13 cellular contexts compared by ENCODE assay signal in the genomic region with DNA sequence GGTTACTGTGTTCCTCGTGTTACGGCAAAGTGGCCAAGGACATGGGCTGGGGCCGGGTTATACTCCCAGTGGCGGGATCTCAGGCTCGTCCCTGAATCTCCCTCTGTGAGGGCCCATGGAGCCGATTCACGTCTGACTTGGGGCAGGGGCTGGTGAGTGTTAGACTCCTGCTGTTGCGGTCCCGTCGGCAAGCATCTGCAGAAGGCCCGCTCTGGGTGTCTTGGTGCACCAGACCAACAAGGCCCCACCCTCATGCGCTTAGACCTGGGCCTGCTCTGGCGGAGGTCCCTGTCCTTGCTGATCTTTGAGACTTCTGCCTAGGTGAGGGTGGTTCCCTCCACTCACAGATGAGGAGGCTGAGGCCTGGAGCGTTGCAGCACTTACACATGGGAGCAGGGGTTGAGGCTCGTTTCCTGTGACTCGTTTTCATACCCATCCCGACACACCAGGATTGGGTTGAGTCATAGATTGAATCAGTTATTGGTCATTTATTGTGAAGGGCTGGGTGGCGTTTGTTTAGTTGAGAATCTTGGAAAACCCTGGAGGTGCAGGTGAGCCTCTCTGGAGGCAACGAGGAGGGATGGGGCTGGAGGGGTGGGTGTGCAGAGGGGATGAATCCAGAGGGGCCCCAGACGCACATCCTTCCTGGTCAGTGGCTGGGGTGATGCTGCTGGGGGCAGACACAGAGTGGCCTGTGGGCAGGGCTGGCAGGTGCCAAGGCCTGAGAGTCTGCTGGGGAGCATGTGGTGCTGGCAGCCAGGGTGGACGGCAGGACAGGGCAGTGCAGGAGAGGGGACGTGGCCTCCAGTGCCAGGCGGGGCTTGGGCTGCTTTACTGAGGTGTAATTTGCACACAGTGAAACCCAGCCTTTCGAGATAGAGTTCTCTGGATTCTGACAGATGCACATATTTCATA. TPM values are rescaled to one million over a fixed set of nuclear protein-coding genes. Genes with fewer than 3 reads are reported as not detected.
DNase-seq lines count a peak whose midpoint lies in the region; ATAC-seq, FAIRE-seq and TF ChIP-seq lines count a peak whose summit lies in the region.
"Had no signal": no experiment of that assay in that cellular context is flagged by ENCODE, and none has a peak within 500 bp of the region (broad histone marks: within the 10 kb centered on the region; RNA-seq: fewer than 3 reads in every experiment).

No MANE protein-coding gene starts in this region.

- H3K4me2 ChIP-seq in DOHH2 (ENCODE audit: low read length) (peak overlapping the region; percentile 92), K562 (ENCODE audit: insufficient read depth, low read length) (no peak overlapping the region)
- H3K4me2 ChIP-seq: KMS-11 had no signal

- H3K36me3 Mint-ChIP-seq in neural crest cell (ENCODE audit: low read depth) (peaks cover 4% of the 10 kb centered on the region), nephron progenitor cell (ENCODE audit: low read depth) (peaks cover 32% of the 10 kb centered on the region)

- FAIRE-seq in K562 (lab: Jason Lieb, UNC): no peak
- FAIRE-seq: GM12891 had no signal

- H3K27me3 Mint-ChIP-seq in neural crest cell (ENCODE audit: low read depth) (peaks cover 6% of the 10 kb centered on the region), nephron progenitor cell (ENCODE audit: low read depth, poor library complexity) (peaks cover 3% of the 10 kb centered on the region)

- peak; percentile 48 for DNase-seq in HK-2 (ENCODE audit: unreplicated experiment)
- DNase-seq in K562 (ENCODE audit: extremely low read depth in 1 of 4, low spot score in 3 of 4): no peak
- DNase-seq in neural crest cell (ENCODE audit: low read depth, low spot score): no peak
- DNase-seq in nephron progenitor cell: no peak
- no peak for DNase-seq in DMS53 (lab: John Stamatoyannopoulos, UW)
- DNase-seq: effector memory CD4-positive, alpha-beta T cell; midbrain; NCI-H2081 treated with DMSO at 0.1 percent for 48 hours had no signal

- peaks cover 25% of the 10 kb centered on the region for H3K4me1 Mint-ChIP-seq in neural crest cell
- H3K4me1 Mint-ChIP-seq in nephron progenitor cell: peaks cover 28% of the 10 kb centered on the region

- no TSS peak for BruUV-seq in K562 (replicated peaks; lab: Mats Ljungman, UMichigan)

- CTCF ChIA-PET in K562 (lab: Yijun Ruan, JAX; ENCODE audit: low intra/inter-chr PET ratio): no interaction called here

- H3K36me3 ChIP-seq in DOHH2 (ENCODE audit: control insufficient read depth, low read length) (peaks cover 88% of the 10 kb centered on the region), K562 (ENCODE audit: control insufficient read depth, insufficient read depth, low read length) (peaks cover 80% of the 10 kb centered on the region; the same call in 2 of the 3 replicates)

- TF ChIP-seq POLR2A in K562 (conservative IDR thresholded peaks at IDR 0.05): no peak

- intact Hi-C loops in K562 (cut with micrococcal nuclease): no loop called here

- peaks cover 6% of the 10 kb centered on the region for H3K9me1 ChIP-seq in K562 (ENCODE audit: control insufficient read depth, insufficient read depth, low read length)

- WGBS in K562 (ENCODE audit: insufficient coverage, low coverage, missing lambda C conversion rate): 90% methylated on average over 24 of the region's 24 CpGs

- POLR2A ChIA-PET in K562 (lab: Yijun Ruan, JAX): interaction anchor here (2.4 kb wide), 1 partner anchor 11 kb away, joined by 5 read pairs; no protein-coding TSS in a partner anchor

- H3K4me1 ChIP-seq in DOHH2 (ENCODE audit: control insufficient read depth, low read length): peaks cover 37% of the 10 kb centered on the region
- H3K4me1 ChIP-seq in K562 (replicated peaks in 1 of 2; ENCODE audit: control insufficient read depth in 2 of 2, insufficient read depth in 2 of 2, low read length in 2 of 2): peaks cover 22 to 53% of the 10 kb centered on the region in 2 experiments

- no peak for TF ChIP-seq RAD21 in K562 (CRISPR knock-in tag; conservative IDR thresholded peaks at IDR 0.05 in 1 of 2, IDR thresholded peaks at IDR 0.05 in 1 of 2)

- in situ Hi-C loops in K562 (cut with MboI): no loop called here

- peaks cover 4% of the 10 kb centered on the region; the same call in 1 of the 2 replicates for H4K20me1 ChIP-seq in DOHH2 (ENCODE audit: control insufficient read depth, insufficient read depth, low read depth, low read length)
- peaks cover 31% of the 10 kb centered on the region for H4K20me1 ChIP-seq in K562 (replicated peaks; ENCODE audit: control insufficient read depth, insufficient read depth, low read length)

- H2AFZ ChIP-seq in K562 (ENCODE audit: low read depth, low read length): no peak overlapping the region

- H3K4me3 ChIP-seq in DOHH2 (ENCODE audit: low read length) (peak overlapping the region; percentile 90), K562 (no peak overlapping the region)
- H3K4me3 ChIP-seq: suprapubic skin had no signal

- peaks cover 92% of the 10 kb centered on the region for H3K79me2 ChIP-seq in DOHH2 (ENCODE audit: control insufficient read depth, low read length)
- peaks cover 80% of the 10 kb centered on the region for H3K79me2 ChIP-seq in K562 (ENCODE audit: control insufficient read depth, insufficient read depth, low read length)

- H3K27ac ChIP-seq in DOHH2 (ENCODE audit: low read depth, low read length): peak overlapping the region; percentile 90
- no peak overlapping the region for H3K27ac ChIP-seq in K562 (ENCODE audit: extremely low read depth, low read depth, low read length)
- H3K27ac ChIP-seq: KMS-11, suprapubic skin had no signal

- H3K9me3 ChIP-seq in DOHH2 (ENCODE audit: control insufficient read depth, insufficient read depth, low read length) (no peaks in the 10 kb centered on the region), K562 (replicated peaks; ENCODE audit: control insufficient read depth, insufficient read depth, low read depth, low read length) (no peaks in the 10 kb centered on the region)
- H3K9me3 ChIP-seq: suprapubic skin had no signal

- TF ChIP-seq CTCF in DOHH2 (IDR thresholded peaks at IDR 0.05; ENCODE audit: low read depth, low read length, poor library complexity, severe bottlenecking): no peak
- no peak for TF ChIP-seq CTCF in K562 (IDR thresholded peaks at IDR 0.05 in 2 of 3, conservative IDR thresholded peaks at IDR 0.05 in 1 of 3; ENCODE audit: insufficient read depth in 2 of 3, low read depth in 1 of 3, low read length in 3 of 3)
- TF ChIP-seq CTCF in neural crest cell (conservative IDR thresholded peaks at IDR 0.05): no peak
- TF ChIP-seq CTCF in nephron progenitor cell (IDR thresholded peaks at IDR 0.05): no peak

- H3F3A ChIP-seq in DOHH2 (ENCODE audit: control insufficient read depth, insufficient read depth): peaks cover 15% of the 10 kb centered on the region

- no peaks in the 10 kb centered on the region for H3K9me3 Mint-ChIP-seq in neural crest cell
- H3K9me3 Mint-ChIP-seq in nephron progenitor cell: no peaks in the 10 kb centered on the region

- no peak for TF ChIP-seq EP300 in K562 (IDR thresholded peaks at IDR 0.05; ENCODE audit: low read length)

- ATAC-seq in K562 (no peak), GM19328 (IDR thresholded peaks at IDR 0.05; ENCODE audit: unreplicated experiment) (no peak)

- H3K4me3 Mint-ChIP-seq in neural crest cell (peak overlapping the region; percentile 62), nephron progenitor cell (no peak overlapping the region)

- H3K27ac Mint-ChIP-seq in neural crest cell (ENCODE audit: unreplicated experiment) (no peak overlapping the region), nephron progenitor cell (no peak overlapping the region)

- H3K9me2 ChIP-seq in DOHH2 (replicated peaks; ENCODE audit: control insufficient read depth, low read length): no peaks in the 10 kb centered on the region

- H3K27me3 ChIP-seq in DOHH2 (ENCODE audit: control insufficient read depth, low read length) (no peaks in the 10 kb centered on the region), K562 (ENCODE audit: control insufficient read depth in 2 of 2, insufficient read depth in 2 of 2, low read length in 2 of 2) (no peaks in the 10 kb centered on the region)
- H3K27me3 ChIP-seq: suprapubic skin had no signal

- H3K9ac ChIP-seq in K562 (ENCODE audit: insufficient read depth in 1 of 2, low read depth in 2 of 2, low read length in 2 of 2): peak overlapping the region in 1 of 2 experiments; percentile 56; a peak in 2 of 4 replicates
- H3K9ac ChIP-seq: KMS-11 had no signal

RNA-seq across cellular contexts. Expression of a gene that starts 4.6 kb away (rescaled TPM):
- 32.5 and 96.7 TPM in 2 replicates for total RNA-seq in K562 (2011; cell fraction: chromatin; rRNA removed; ENCODE audit: low replicate concordance)
- 37.1 and 45.4 TPM in 2 replicates for total RNA-seq in K562 (2011; cell fraction: nucleolus; rRNA removed)
- total RNA-seq in K562 (2011; cell fraction: nucleoplasm; rRNA removed): 46.5 and 48.0 TPM in 2 replicates
- total RNA-seq in K562 (2014; rRNA removed): 25.4 and 33.8 TPM in 2 replicates
- 5.1 and 6.4 TPM in 2 replicates for total RNA-seq in K562 (2014; rRNA removed; fragmentation: Illumina TruSeq; extraction: Trizol)
- total RNA-seq in K562 (2015; rRNA removed; fragmentation: Illumina TruSeq; extraction: Trizol): 12.7 and 14.6 TPM in 2 replicates
- 138 and 142 TPM in 2 replicates for total RNA-seq in K562 (2021)
- polyA plus RNA-seq in K562 (2011; rRNA removed): 11.3 and 22.8 TPM in 2 replicates
- polyA plus RNA-seq in K562 (2011; cell fraction: cytosol; rRNA removed): 17.5 and 44.0 TPM in 2 replicates
- polyA plus RNA-seq in K562 (2011; cell fraction: nucleus; rRNA removed): 19.3 and 25.8 TPM in 2 replicates
- polyA plus RNA-seq in K562 (2012): 56.6 and 92.1 TPM in 2 replicates
- polyA plus RNA-seq in K562 (2014; fragmentation: Illumina TruSeq; extraction: Trizol): 14.9 and 33.1 TPM in 2 replicates
- polyA plus RNA-seq in K562 (2014; fragmentation: Nextera tagmentation; extraction: Ambion mirVana): under 1 TPM; 0.08 to 0.15 TPM
- 44.7 and 47.2 TPM in 2 replicates for polyA plus RNA-seq in K562 (2014; rRNA removed)
- polyA minus RNA-seq in K562 (2011; rRNA and poly(A)+ RNA removed): 17.8 and 24.4 TPM in 2 replicates
- polyA minus RNA-seq in K562 (2011; cell fraction: cytosol; rRNA and poly(A)+ RNA removed): 57.1 and 83.4 TPM in 2 replicates
- polyA minus RNA-seq in K562 (2011; cell fraction: nucleus; rRNA and poly(A)+ RNA removed): 8.9 and 16.7 TPM in 2 replicates
- 129 and 130 TPM in 2 replicates for total RNA-seq in neural crest cell

RNA-seq across cellular contexts. Expression of a gene that starts 24.8 kb away (rescaled TPM):
- 193 and 483 TPM in 2 replicates for total RNA-seq in K562 (2011; cell fraction: chromatin; rRNA removed; ENCODE audit: low replicate concordance)
- 266 and 305 TPM in 2 replicates for total RNA-seq in K562 (2011; cell fraction: nucleolus; rRNA removed)
- total RNA-seq in K562 (2011; cell fraction: nucleoplasm; rRNA removed): 221 and 225 TPM in 2 replicates
- total RNA-seq in K562 (2014; rRNA removed): 279 and 332 TPM in 2 replicates
- 36.8 and 58.9 TPM in 2 replicates for total RNA-seq in K562 (2014; rRNA removed; fragmentation: Illumina TruSeq; extraction: Trizol)
- 157 and 162 TPM in 2 replicates for total RNA-seq in K562 (2015; rRNA removed; fragmentation: Illumina TruSeq; extraction: Trizol)
- 304 and 321 TPM in 2 replicates for total RNA-seq in K562 (2021)
- 144 and 156 TPM in 2 replicates for polyA plus RNA-seq in K562 (2011; rRNA removed)
- polyA plus RNA-seq in K562 (2011; cell fraction: cytosol; rRNA removed): 175 and 315 TPM in 2 replicates
- polyA plus RNA-seq in K562 (2011; cell fraction: nucleus; rRNA removed): 395 and 527 TPM in 2 replicates
- polyA plus RNA-seq in K562 (2012): 223 and 263 TPM in 2 replicates
- 169 and 224 TPM in 2 replicates for polyA plus RNA-seq in K562 (2014; fragmentation: Illumina TruSeq; extraction: Trizol)
- polyA plus RNA-seq in K562 (2014; fragmentation: Nextera tagmentation; extraction: Ambion mirVana): 1 to 10 TPM; 3.0 to 4.4 TPM
- 277 and 331 TPM in 2 replicates for polyA plus RNA-seq in K562 (2014; rRNA removed)
- polyA minus RNA-seq in K562 (2011; rRNA and poly(A)+ RNA removed): 42.9 and 75.8 TPM in 2 replicates
- polyA minus RNA-seq in K562 (2011; cell fraction: cytosol; rRNA and poly(A)+ RNA removed): 113 and 128 TPM in 2 replicates
- polyA minus RNA-seq in K562 (2011; cell fraction: nucleus; rRNA and poly(A)+ RNA removed): 91.7 and 99.0 TPM in 2 replicates
- 342 and 365 TPM in 2 replicates for total RNA-seq in neural crest cell

RNA-seq across cellular contexts. Expression of a gene that starts 31.6 kb away (rescaled TPM):
- 5.5 and 16.0 TPM in 2 replicates for total RNA-seq in K562 (2011; cell fraction: chromatin; rRNA removed; ENCODE audit: low replicate concordance)
- total RNA-seq in K562 (2011; cell fraction: nucleolus; rRNA removed): 17.5 and 18.3 TPM in 2 replicates
- total RNA-seq in K562 (2011; cell fraction: nucleoplasm; rRNA removed): 8.7 and 12.1 TPM in 2 replicates
- total RNA-seq in K562 (2014; rRNA removed) (17.8 and 21.9 TPM in 2 replicates), K562 (2014; rRNA removed; fragmentation: Illumina TruSeq; extraction: Trizol) (4.2 and 7.0 TPM in 2 replicates), K562 (2015; rRNA removed; fragmentation: Illumina TruSeq; extraction: Trizol) (12.2 and 14.3 TPM in 2 replicates), K562 (2021) (27.5 and 28.2 TPM in 2 replicates), neural crest cell (18.7 and 18.9 TPM in 2 replicates)
- polyA plus RNA-seq in K562 (2011; rRNA removed) (7.6 and 11.2 TPM in 2 replicates), K562 (2014; fragmentation: Illumina TruSeq; extraction: Trizol) (19.1 and 21.9 TPM in 2 replicates), K562 (2014; fragmentation: Nextera tagmentation; extraction: Ambion mirVana) (under 1 TPM in 1 of 2 experiments, not detected in 1; 0.10 TPM), K562 (2014; rRNA removed) (24.1 and 25.9 TPM in 2 replicates)
- polyA plus RNA-seq in K562 (2011; cell fraction: cytosol; rRNA removed): 11.0 and 22.8 TPM in 2 replicates
- 16.4 and 27.9 TPM in 2 replicates for polyA plus RNA-seq in K562 (2011; cell fraction: nucleus; rRNA removed)
- 22.8 and 23.5 TPM in 2 replicates for polyA plus RNA-seq in K562 (2012)
- 1.8 and 1.9 TPM in 2 replicates for polyA minus RNA-seq in K562 (2011; rRNA and poly(A)+ RNA removed)
- polyA minus RNA-seq in K562 (2011; cell fraction: cytosol; rRNA and poly(A)+ RNA removed): 7.2 and 12.6 TPM in 2 replicates
- polyA minus RNA-seq in K562 (2011; cell fraction: nucleus; rRNA and poly(A)+ RNA removed): 5.3 and 6.4 TPM in 2 replicates

RNA-seq across cellular contexts. Expression of a gene that starts 36.2 kb away (rescaled TPM):
- total RNA-seq in K562 (2011; cell fraction: chromatin; rRNA removed; ENCODE audit: low replicate concordance): 8.2 and 21.8 TPM in 2 replicates
- total RNA-seq in K562 (2011; cell fraction: nucleolus; rRNA removed): 20.3 and 21.3 TPM in 2 replicates
- total RNA-seq in K562 (2011; cell fraction: nucleoplasm; rRNA removed): 16.7 and 16.8 TPM in 2 replicates
- total RNA-seq in K562 (2014; rRNA removed): 18.6 and 26.4 TPM in 2 replicates
- 7.3 and 8.5 TPM in 2 replicates for total RNA-seq in K562 (2014; rRNA removed; fragmentation: Illumina TruSeq; extraction: Trizol)
- total RNA-seq in K562 (2015; rRNA removed; fragmentation: Illumina TruSeq; extraction: Trizol): 8.6 and 11.0 TPM in 2 replicates
- total RNA-seq in K562 (2021): 35.7 and 39.4 TPM in 2 replicates
- polyA plus RNA-seq in K562 (2011; rRNA removed): 15.4 and 26.0 TPM in 2 replicates
- 30.9 and 47.7 TPM in 2 replicates for polyA plus RNA-seq in K562 (2011; cell fraction: cytosol; rRNA removed)
- 24.0 and 27.6 TPM in 2 replicates for polyA plus RNA-seq in K562 (2011; cell fraction: nucleus; rRNA removed)
- polyA plus RNA-seq in K562 (2012): 19.0 and 47.4 TPM in 2 replicates
- polyA plus RNA-seq in K562 (2014; fragmentation: Illumina TruSeq; extraction: Trizol): 15.7 and 23.2 TPM in 2 replicates
- 1 to 10 TPM; 2.4 to 5.8 TPM for polyA plus RNA-seq in K562 (2014; fragmentation: Nextera tagmentation; extraction: Ambion mirVana)
- polyA plus RNA-seq in K562 (2014; rRNA removed): 23.2 and 24.0 TPM in 2 replicates
- polyA minus RNA-seq in K562 (2011; rRNA and poly(A)+ RNA removed): 11.6 and 13.6 TPM in 2 replicates
- polyA minus RNA-seq in K562 (2011; cell fraction: cytosol; rRNA and poly(A)+ RNA removed): 15.3 and 31.1 TPM in 2 replicates
- 4.4 and 6.6 TPM in 2 replicates for polyA minus RNA-seq in K562 (2011; cell fraction: nucleus; rRNA and poly(A)+ RNA removed)
- 40.8 and 41.9 TPM in 2 replicates for total RNA-seq in neural crest cell

RNA-seq across cellular contexts. Expression of a gene that starts 38.8 kb away (rescaled TPM):
- 26.2 and 41.7 TPM in 2 replicates for total RNA-seq in K562 (2011; cell fraction: chromatin; rRNA removed; ENCODE audit: low replicate concordance)
- total RNA-seq in K562 (2011; cell fraction: nucleolus; rRNA removed): 16.2 and 20.0 TPM in 2 replicates
- 33.4 and 56.4 TPM in 2 replicates for total RNA-seq in K562 (2011; cell fraction: nucleoplasm; rRNA removed)
- total RNA-seq in K562 (2014; rRNA removed) (13.9 and 24.4 TPM in 2 replicates), K562 (2014; rRNA removed; fragmentation: Illumina TruSeq; extraction: Trizol) (5.2 and 5.7 TPM in 2 replicates), K562 (2015; rRNA removed; fragmentation: Illumina TruSeq; extraction: Trizol) (6.0 and 6.8 TPM in 2 replicates), K562 (2021) (38.0 and 47.4 TPM in 2 replicates), neural crest cell (39.1 and 41.8 TPM in 2 replicates)
- polyA plus RNA-seq in K562 (2011; rRNA removed) (5.0 and 7.7 TPM in 2 replicates), K562 (2014; fragmentation: Illumina TruSeq; extraction: Trizol) (12.7 and 15.5 TPM in 2 replicates), K562 (2014; fragmentation: Nextera tagmentation; extraction: Ambion mirVana) (1 to 10 TPM; 2.3 to 3.9 TPM), K562 (2014; rRNA removed) (25.2 and 30.8 TPM in 2 replicates)
- 10.9 and 21.1 TPM in 2 replicates for polyA plus RNA-seq in K562 (2011; cell fraction: cytosol; rRNA removed)
- polyA plus RNA-seq in K562 (2011; cell fraction: nucleus; rRNA removed): 39.9 and 68.6 TPM in 2 replicates
- 41.5 and 62.4 TPM in 2 replicates for polyA plus RNA-seq in K562 (2012)
- polyA minus RNA-seq in K562 (2011; rRNA and poly(A)+ RNA removed): 4.4 and 4.6 TPM in 2 replicates
- polyA minus RNA-seq in K562 (2011; cell fraction: cytosol; rRNA and poly(A)+ RNA removed): 12.2 and 16.3 TPM in 2 replicates
- polyA minus RNA-seq in K562 (2011; cell fraction: nucleus; rRNA and poly(A)+ RNA removed): 7.3 and 8.8 TPM in 2 replicates
